ENCODE assay signal across 1 cellular context in the genomic region with DNA sequence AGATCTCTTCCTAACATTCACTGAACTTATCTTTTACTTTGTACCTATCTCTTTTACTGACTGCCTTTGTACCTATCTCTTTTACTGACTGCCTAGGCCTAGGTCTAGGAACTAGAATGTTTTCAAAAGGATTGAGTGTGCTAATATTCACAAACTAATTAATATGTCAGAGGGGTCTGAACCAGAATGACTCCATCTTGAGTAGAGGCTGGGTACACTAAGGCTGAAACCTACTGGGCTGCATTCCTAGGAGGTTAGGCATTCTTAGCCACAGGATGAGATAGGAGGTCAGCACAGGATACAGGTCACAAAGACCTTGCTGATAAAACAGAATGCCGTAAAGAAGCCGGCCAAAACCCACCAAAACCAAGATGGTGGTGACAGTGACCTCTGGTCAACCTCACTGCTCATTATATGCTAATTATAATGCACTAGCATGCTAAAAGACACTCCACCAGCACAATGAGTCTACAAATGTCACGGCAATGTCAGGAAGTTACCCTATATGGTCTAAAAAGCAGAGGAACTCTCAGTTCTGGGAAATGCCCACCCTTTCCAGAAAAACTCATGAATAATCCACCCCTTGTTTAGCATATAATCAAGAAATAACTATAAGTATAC.
TF ChIP-seq lines count a peak whose summit lies in the region.

No MANE protein-coding gene starts in this region.

TF ChIP-seq in K562, 482 proteins besides CTCF, POLR2A, EP300 and RAD21 (continued from another document and continues in another):
- TF ChIP-seq, protein P1, sequence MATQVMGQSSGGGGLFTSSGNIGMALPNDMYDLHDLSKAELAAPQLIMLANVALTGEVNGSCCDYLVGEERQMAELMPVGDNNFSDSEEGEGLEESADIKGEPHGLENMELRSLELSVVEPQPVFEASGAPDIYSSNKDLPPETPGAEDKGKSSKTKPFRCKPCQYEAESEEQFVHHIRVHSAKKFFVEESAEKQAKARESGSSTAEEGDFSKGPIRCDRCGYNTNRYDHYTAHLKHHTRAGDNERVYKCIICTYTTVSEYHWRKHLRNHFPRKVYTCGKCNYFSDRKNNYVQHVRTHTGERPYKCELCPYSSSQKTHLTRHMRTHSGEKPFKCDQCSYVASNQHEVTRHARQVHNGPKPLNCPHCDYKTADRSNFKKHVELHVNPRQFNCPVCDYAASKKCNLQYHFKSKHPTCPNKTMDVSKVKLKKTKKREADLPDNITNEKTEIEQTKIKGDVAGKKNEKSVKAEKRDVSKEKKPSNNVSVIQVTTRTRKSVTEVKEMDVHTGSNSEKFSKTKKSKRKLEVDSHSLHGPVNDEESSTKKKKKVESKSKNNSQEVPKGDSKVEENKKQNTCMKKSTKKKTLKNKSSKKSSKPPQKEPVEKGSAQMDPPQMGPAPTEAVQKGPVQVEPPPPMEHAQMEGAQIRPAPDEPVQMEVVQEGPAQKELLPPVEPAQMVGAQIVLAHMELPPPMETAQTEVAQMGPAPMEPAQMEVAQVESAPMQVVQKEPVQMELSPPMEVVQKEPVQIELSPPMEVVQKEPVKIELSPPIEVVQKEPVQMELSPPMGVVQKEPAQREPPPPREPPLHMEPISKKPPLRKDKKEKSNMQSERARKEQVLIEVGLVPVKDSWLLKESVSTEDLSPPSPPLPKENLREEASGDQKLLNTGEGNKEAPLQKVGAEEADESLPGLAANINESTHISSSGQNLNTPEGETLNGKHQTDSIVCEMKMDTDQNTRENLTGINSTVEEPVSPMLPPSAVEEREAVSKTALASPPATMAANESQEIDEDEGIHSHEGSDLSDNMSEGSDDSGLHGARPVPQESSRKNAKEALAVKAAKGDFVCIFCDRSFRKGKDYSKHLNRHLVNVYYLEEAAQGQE (CRISPR knock-in tag; IDR thresholded peaks at IDR 0.05; ENCODE audit: low read depth) = peak; percentile 92
- TF ChIP-seq ZNF12 (CRISPR knock-in tag; IDR thresholded peaks at IDR 0.05) (no peak), SP1 (CRISPR knock-in tag; IDR thresholded peaks at IDR 0.05) (no peak), NEUROD1 (IDR thresholded peaks at IDR 0.05; ENCODE audit: borderline replicate concordance, low read depth, low read length, partially characterized antibody) (peak; percentile 30), DMBX1 (CRISPR knock-in tag; IDR thresholded peaks at IDR 0.05; ENCODE audit: borderline replicate concordance) (peak; percentile 100), TCF7L2 (IDR thresholded peaks at IDR 0.05; ENCODE audit: low read depth, low read length) (no peak), MAFF (IDR thresholded peaks at IDR 0.05; ENCODE audit: low read length) (no peak), NR2C2 (CRISPR knock-in tag; IDR thresholded peaks at IDR 0.05) (0 out of 2 replicates have a peak, but pooled peaks have one; percentile 32), NR2C2 (tag; IDR thresholded peaks at IDR 0.05) (peak; percentile 98), MTF1 (CRISPR knock-in tag; IDR thresholded peaks at IDR 0.05; ENCODE audit: borderline replicate concordance) (peak; percentile 98), SREBF2 (CRISPR knock-in tag; IDR thresholded peaks at IDR 0.05) (no peak), MTA3 (IDR thresholded peaks at IDR 0.05; ENCODE audit: borderline replicate concordance) (peak; percentile 89; the same call in 1 of the 2 replicates), KAT8 (IDR thresholded peaks at IDR 0.05; ENCODE audit: low read depth) (no peak), BMI1 (IDR thresholded peaks at IDR 0.05; ENCODE audit: low read length) (no peak), RBM34 (IDR thresholded peaks at IDR 0.05; ENCODE audit: borderline replicate concordance, insufficient read depth, low read length) (no peak), FOXJ2 (tag; IDR thresholded peaks at IDR 0.05) (peak; percentile 88; the same call in 1 of the 2 replicates), GTF2E2 (tag; IDR thresholded peaks at IDR 0.05) (peak; percentile 98), NCOA2 (IDR thresholded peaks at IDR 0.05; ENCODE audit: partially characterized antibody in 2 of 2) (no peak), ZNF274 (IDR thresholded peaks at IDR 0.05; ENCODE audit: borderline replicate concordance, low read depth, low read length) (no peak), NCOA4 (IDR thresholded peaks at IDR 0.05; ENCODE audit: partially characterized antibody) (no peak), ZNF146 (CRISPR knock-in tag; IDR thresholded peaks at IDR 0.05; ENCODE audit: unreplicated experiment) (no peak), FIP1L1 (IDR thresholded peaks at IDR 0.05; ENCODE audit: low read depth, low read length, poor library complexity, severe bottlenecking) (peak; percentile 27), HLTF (IDR thresholded peaks at IDR 0.05) (no peak), HDAC6 (IDR thresholded peaks at IDR 0.05; ENCODE audit: low read depth, low read length) (no peak), SMAD4 (CRISPR knock-in tag; conservative IDR thresholded peaks at IDR 0.05) (peak; percentile 100), HNRNPH1 (optimal IDR thresholded peaks at IDR 0.05; ENCODE audit: low read depth, low read length) (no peak), ESRRA (IDR thresholded peaks at IDR 0.05; ENCODE audit: borderline replicate concordance, low read depth) (peak; percentile 97), TAF1 (IDR thresholded peaks at IDR 0.05; ENCODE audit: control insufficient read depth, extremely low read depth, insufficient read depth, low read length, severe bottlenecking) (peak; percentile 10), CREM (IDR thresholded peaks at IDR 0.05; ENCODE audit: low read depth) (peak; percentile 73; the same call in 1 of the 2 replicates), CREB1 (IDR thresholded peaks at IDR 0.05) (no peak), CREB1 (CRISPR knock-in tag; IDR thresholded peaks at IDR 0.05) (no peak), SAFB (IDR thresholded peaks at IDR 0.05; ENCODE audit: borderline replicate concordance, low read depth, low read length) (no peak), IRF2 (CRISPR knock-in tag; IDR thresholded peaks at IDR 0.05) (no peak), SLC30A9 (CRISPR knock-in tag; IDR thresholded peaks at IDR 0.05) (peak; percentile 91; the same call in 1 of the 2 replicates), BRF1 (IDR thresholded peaks at IDR 0.05; ENCODE audit: borderline replicate concordance, extremely low read depth, insufficient read length) (no peak)
- TF ChIP-seq, protein P2, sequence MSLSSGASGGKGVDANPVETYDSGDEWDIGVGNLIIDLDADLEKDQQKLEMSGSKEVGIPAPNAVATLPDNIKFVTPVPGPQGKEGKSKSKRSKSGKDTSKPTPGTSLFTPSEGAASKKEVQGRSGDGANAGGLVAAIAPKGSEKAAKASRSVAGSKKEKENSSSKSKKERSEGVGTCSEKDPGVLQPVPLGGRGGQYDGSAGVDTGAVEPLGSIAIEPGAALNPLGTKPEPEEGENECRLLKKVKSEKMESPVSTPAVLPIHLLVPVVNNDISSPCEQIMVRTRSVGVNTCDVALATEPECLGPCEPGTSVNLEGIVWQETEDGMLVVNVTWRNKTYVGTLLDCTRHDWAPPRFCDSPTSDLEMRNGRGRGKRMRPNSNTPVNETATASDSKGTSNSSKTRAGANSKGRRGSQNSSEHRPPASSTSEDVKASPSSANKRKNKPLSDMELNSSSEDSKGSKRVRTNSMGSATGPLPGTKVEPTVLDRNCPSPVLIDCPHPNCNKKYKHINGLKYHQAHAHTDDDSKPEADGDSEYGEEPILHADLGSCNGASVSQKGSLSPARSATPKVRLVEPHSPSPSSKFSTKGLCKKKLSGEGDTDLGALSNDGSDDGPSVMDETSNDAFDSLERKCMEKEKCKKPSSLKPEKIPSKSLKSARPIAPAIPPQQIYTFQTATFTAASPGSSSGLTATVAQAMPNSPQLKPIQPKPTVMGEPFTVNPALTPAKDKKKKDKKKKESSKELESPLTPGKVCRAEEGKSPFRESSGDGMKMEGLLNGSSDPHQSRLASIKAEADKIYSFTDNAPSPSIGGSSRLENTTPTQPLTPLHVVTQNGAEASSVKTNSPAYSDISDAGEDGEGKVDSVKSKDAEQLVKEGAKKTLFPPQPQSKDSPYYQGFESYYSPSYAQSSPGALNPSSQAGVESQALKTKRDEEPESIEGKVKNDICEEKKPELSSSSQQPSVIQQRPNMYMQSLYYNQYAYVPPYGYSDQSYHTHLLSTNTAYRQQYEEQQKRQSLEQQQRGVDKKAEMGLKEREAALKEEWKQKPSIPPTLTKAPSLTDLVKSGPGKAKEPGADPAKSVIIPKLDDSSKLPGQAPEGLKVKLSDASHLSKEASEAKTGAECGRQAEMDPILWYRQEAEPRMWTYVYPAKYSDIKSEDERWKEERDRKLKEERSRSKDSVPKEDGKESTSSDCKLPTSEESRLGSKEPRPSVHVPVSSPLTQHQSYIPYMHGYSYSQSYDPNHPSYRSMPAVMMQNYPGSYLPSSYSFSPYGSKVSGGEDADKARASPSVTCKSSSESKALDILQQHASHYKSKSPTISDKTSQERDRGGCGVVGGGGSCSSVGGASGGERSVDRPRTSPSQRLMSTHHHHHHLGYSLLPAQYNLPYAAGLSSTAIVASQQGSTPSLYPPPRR (CRISPR knock-in tag; IDR thresholded peaks at IDR 0.05; ENCODE audit: borderline replicate concordance) = no peak
- TF ChIP-seq, protein P3, sequence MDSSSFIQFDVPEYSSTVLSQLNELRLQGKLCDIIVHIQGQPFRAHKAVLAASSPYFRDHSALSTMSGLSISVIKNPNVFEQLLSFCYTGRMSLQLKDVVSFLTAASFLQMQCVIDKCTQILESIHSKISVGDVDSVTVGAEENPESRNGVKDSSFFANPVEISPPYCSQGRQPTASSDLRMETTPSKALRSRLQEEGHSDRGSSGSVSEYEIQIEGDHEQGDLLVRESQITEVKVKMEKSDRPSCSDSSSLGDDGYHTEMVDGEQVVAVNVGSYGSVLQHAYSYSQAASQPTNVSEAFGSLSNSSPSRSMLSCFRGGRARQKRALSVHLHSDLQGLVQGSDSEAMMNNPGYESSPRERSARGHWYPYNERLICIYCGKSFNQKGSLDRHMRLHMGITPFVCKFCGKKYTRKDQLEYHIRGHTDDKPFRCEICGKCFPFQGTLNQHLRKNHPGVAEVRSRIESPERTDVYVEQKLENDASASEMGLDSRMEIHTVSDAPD (CRISPR knock-in tag; IDR thresholded peaks at IDR 0.05) = peak; percentile 98
- TF ChIP-seq, protein P4, sequence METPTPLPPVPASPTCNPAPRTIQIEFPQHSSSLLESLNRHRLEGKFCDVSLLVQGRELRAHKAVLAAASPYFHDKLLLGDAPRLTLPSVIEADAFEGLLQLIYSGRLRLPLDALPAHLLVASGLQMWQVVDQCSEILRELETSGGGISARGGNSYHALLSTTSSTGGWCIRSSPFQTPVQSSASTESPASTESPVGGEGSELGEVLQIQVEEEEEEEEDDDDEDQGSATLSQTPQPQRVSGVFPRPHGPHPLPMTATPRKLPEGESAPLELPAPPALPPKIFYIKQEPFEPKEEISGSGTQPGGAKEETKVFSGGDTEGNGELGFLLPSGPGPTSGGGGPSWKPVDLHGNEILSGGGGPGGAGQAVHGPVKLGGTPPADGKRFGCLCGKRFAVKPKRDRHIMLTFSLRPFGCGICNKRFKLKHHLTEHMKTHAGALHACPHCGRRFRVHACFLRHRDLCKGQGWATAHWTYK (CRISPR knock-in tag; IDR thresholded peaks at IDR 0.05) = peak; percentile 100
- TF ChIP-seq, protein P5, sequence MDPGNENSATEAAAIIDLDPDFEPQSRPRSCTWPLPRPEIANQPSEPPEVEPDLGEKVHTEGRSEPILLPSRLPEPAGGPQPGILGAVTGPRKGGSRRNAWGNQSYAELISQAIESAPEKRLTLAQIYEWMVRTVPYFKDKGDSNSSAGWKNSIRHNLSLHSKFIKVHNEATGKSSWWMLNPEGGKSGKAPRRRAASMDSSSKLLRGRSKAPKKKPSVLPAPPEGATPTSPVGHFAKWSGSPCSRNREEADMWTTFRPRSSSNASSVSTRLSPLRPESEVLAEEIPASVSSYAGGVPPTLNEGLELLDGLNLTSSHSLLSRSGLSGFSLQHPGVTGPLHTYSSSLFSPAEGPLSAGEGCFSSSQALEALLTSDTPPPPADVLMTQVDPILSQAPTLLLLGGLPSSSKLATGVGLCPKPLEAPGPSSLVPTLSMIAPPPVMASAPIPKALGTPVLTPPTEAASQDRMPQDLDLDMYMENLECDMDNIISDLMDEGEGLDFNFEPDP (CRISPR knock-in tag; IDR thresholded peaks at IDR 0.05) = peak; percentile 98
- TF ChIP-seq, protein P6, sequence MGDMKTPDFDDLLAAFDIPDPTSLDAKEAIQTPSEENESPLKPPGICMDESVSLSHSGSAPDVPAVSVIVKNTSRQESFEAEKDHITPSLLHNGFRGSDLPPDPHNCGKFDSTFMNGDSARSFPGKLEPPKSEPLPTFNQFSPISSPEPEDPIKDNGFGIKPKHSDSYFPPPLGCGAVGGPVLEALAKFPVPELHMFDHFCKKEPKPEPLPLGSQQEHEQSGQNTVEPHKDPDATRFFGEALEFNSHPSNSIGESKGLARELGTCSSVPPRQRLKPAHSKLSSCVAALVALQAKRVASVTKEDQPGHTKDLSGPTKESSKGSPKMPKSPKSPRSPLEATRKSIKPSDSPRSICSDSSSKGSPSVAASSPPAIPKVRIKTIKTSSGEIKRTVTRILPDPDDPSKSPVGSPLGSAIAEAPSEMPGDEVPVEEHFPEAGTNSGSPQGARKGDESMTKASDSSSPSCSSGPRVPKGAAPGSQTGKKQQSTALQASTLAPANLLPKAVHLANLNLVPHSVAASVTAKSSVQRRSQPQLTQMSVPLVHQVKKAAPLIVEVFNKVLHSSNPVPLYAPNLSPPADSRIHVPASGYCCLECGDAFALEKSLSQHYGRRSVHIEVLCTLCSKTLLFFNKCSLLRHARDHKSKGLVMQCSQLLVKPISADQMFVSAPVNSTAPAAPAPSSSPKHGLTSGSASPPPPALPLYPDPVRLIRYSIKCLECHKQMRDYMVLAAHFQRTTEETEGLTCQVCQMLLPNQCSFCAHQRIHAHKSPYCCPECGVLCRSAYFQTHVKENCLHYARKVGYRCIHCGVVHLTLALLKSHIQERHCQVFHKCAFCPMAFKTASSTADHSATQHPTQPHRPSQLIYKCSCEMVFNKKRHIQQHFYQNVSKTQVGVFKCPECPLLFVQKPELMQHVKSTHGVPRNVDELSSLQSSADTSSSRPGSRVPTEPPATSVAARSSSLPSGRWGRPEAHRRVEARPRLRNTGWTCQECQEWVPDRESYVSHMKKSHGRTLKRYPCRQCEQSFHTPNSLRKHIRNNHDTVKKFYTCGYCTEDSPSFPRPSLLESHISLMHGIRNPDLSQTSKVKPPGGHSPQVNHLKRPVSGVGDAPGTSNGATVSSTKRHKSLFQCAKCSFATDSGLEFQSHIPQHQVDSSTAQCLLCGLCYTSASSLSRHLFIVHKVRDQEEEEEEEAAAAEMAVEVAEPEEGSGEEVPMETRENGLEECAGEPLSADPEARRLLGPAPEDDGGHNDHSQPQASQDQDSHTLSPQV (IDR thresholded peaks at IDR 0.05) = peak; percentile 100
- TF ChIP-seq, protein P7, sequence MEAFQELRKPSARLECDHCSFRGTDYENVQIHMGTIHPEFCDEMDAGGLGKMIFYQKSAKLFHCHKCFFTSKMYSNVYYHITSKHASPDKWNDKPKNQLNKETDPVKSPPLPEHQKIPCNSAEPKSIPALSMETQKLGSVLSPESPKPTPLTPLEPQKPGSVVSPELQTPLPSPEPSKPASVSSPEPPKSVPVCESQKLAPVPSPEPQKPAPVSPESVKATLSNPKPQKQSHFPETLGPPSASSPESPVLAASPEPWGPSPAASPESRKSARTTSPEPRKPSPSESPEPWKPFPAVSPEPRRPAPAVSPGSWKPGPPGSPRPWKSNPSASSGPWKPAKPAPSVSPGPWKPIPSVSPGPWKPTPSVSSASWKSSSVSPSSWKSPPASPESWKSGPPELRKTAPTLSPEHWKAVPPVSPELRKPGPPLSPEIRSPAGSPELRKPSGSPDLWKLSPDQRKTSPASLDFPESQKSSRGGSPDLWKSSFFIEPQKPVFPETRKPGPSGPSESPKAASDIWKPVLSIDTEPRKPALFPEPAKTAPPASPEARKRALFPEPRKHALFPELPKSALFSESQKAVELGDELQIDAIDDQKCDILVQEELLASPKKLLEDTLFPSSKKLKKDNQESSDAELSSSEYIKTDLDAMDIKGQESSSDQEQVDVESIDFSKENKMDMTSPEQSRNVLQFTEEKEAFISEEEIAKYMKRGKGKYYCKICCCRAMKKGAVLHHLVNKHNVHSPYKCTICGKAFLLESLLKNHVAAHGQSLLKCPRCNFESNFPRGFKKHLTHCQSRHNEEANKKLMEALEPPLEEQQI (IDR thresholded peaks at IDR 0.05) = no peak; the same call in 1 of the 2 replicates
